ENCODE assay signal across 22 cellular contexts in the genomic region with DNA sequence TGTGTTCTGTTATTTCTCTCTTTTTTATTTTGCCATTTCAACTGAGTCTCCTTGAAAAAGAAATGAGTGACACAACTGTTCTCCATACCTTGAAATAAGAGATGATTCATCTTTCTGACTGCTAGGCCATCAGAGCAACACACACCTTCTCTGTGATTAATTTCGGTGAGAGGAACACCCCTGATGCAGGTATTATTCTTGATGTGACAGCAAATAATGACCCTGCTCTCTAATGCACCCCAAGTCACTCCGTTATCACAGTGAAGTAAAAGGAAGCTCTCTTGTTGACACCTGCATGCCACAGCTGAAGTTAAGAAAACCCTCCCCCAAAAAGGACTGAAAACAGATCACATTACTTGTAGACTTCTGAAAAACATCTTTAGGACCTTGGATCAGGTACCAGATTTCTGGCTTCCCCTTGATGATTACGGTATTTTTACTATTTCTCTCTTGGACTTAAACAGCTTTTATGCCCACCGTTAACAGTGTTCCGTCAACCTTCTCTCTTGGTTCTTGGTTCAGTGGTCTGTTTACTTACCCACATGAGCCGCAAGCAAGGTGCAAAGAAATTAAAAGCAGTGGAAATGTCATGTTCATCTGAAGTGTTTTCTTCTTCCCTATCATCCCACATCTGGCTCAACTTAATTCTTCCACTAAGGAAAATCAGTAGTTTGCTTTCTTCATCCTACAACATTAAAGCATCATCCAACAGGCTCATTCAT.
DNase-seq lines count a peak whose midpoint lies in the region; ATAC-seq, FAIRE-seq and TF ChIP-seq lines count a peak whose summit lies in the region.
"Had no signal": no experiment of that assay in that cellular context is flagged by ENCODE, and none has a peak within 500 bp of the region (broad histone marks: within the 10 kb centered on the region; RNA-seq: fewer than 3 reads in every experiment).

No MANE protein-coding gene starts in this region.

- H3K9me3 Mint-ChIP-seq in CD8-positive, alpha-beta T cell = no peaks in the 10 kb centered on the region
- H3K9me3 Mint-ChIP-seq in activated naive CD8-positive, alpha-beta T cell treated with anti-CD3 and anti-CD28 coated beads for 36 hours = no peaks in the 10 kb centered on the region
- H3K9me3 Mint-ChIP-seq: dendritic cell treated with granulocyte-macrophage colony-stimulating factor and Interleukin-4, amounts not matched to agents 40 ng/mL and 50 ng/mL, for 4 days; type B pancreatic cell had no signal

- H3K27me3 Mint-ChIP-seq in CD8-positive, alpha-beta T cell (ENCODE audit: low read depth) = no peaks in the 10 kb centered on the region
- no peaks in the 10 kb centered on the region for H3K27me3 Mint-ChIP-seq in activated naive CD8-positive, alpha-beta T cell treated with anti-CD3 and anti-CD28 coated beads for 36 hours
- H3K27me3 Mint-ChIP-seq: dendritic cell treated with granulocyte-macrophage colony-stimulating factor and Interleukin-4, amounts not matched to agents 40 ng/mL and 50 ng/mL, for 4 days; type B pancreatic cell had no signal

- peak overlapping the region; percentile 90 for H3K27ac Mint-ChIP-seq in CD8-positive, alpha-beta T cell
- H3K27ac Mint-ChIP-seq in activated naive CD8-positive, alpha-beta T cell treated with anti-CD3 and anti-CD28 coated beads for 36 hours = peak overlapping the region; percentile 85
- H3K27ac Mint-ChIP-seq: dendritic cell treated with granulocyte-macrophage colony-stimulating factor and Interleukin-4, amounts not matched to agents 40 ng/mL and 50 ng/mL, for 4 days; type B pancreatic cell had no signal

- H3K4me3 ChIP-seq in CD8-positive, alpha-beta T cell (ENCODE audit: low read depth, low read length) = no peak overlapping the region
- H3K4me3 ChIP-seq in mucosa of descending colon = no peak overlapping the region
- H3K4me3 ChIP-seq in lower leg skin (ENCODE audit: low read depth, poor library complexity, severe bottlenecking) = no peak overlapping the region
- H3K4me3 ChIP-seq: lower lobe of right lung, SJSA1 had no signal

- no peaks in the 10 kb centered on the region for H3K9me3 ChIP-seq in CD8-positive, alpha-beta T cell (ENCODE audit: low read length)
- H3K9me3 ChIP-seq in mucosa of descending colon = no peaks in the 10 kb centered on the region
- H3K9me3 ChIP-seq: BE2C, lower lobe of right lung, SJSA1 had no signal

- no peaks in the 10 kb centered on the region for H3K27me3 ChIP-seq in CD8-positive, alpha-beta T cell (ENCODE audit: insufficient read depth, low read length)
- H3K27me3 ChIP-seq: BE2C, SJSA1 had no signal

- peaks cover 79% of the 10 kb centered on the region for H3K4me1 Mint-ChIP-seq in CD8-positive, alpha-beta T cell (ENCODE audit: low read depth)
- H3K4me1 Mint-ChIP-seq in activated naive CD8-positive, alpha-beta T cell treated with anti-CD3 and anti-CD28 coated beads for 36 hours = peaks cover 80% of the 10 kb centered on the region

- POLR2A ChIA-PET in CD8-positive, alpha-beta T cell (lab: Charles Lee) = no interaction called here

- peak overlapping the region; percentile 66 for H3K4me3 Mint-ChIP-seq in CD8-positive, alpha-beta T cell
- peak overlapping the region; percentile 42 for H3K4me3 Mint-ChIP-seq in activated naive CD8-positive, alpha-beta T cell treated with anti-CD3 and anti-CD28 coated beads for 36 hours
- H3K4me3 Mint-ChIP-seq: dendritic cell treated with granulocyte-macrophage colony-stimulating factor and Interleukin-4, amounts not matched to agents 40 ng/mL and 50 ng/mL, for 4 days; type B pancreatic cell had no signal

- no peak overlapping the region for H3K27ac ChIP-seq in CD8-positive, alpha-beta T cell (ENCODE audit: low read depth, low read length)
- H3K27ac ChIP-seq: lower lobe of right lung, SJSA1 had no signal

- peak; percentile 43 for ATAC-seq in CD8-positive, alpha-beta T cell
- ATAC-seq in mucosa of descending colon = peak; percentile 41
- ATAC-seq: lower lobe of right lung, PC-3 had no signal

- no peak for DNase-seq in CD8-positive, alpha-beta T cell
- DNase-seq in GM18507 (ENCODE audit: extremely low spot score, insufficient read length, low read depth) = no peak
- DNase-seq in activated naive CD8-positive, alpha-beta T cell treated with anti-CD3 and anti-CD28 coated beads for 36 hours = no peak
- DNase-seq in mucosa of descending colon = no peak
- DNase-seq in islet precursor cell = no peak
- no peak for DNase-seq in NAMALWA (ENCODE audit: low spot score)
- DNase-seq in Ammon's horn (ENCODE audit: low spot score) = no peak
- DNase-seq in lower leg skin (ENCODE audit: low spot score in 2 of 2) = no peak
- DNase-seq: activated CD4-positive, alpha-beta T cell treated with anti-CD3 and anti-CD28 coated beads, Interleukin-2, amount 50 U/mL, for 1 hour; activated effector memory CD4-positive, alpha-beta T cell treated with anti-CD3 and anti-CD28 coated beads, Interleukin-2, amount 50 U/mL, for 16 hours; BE2C; DMS153; lower lobe of right lung; NCI-H1105 treated with DMSO at 0.1 percent for 48 hours; NCI-H2171; NCI-H748 treated with DMSO at 0.1 percent for 48 hours; PC-3; stimulated activated CD4-positive, alpha-beta T cell treated with anti-CD3 and anti-CD28 coated beads, Interleukin-12 subunit alpha, Interleukin-12 subunit beta, amount 100 ng/mL, for 4 hours; stimulated activated naive CD4-positive, alpha-beta T cell had no signal

- peaks cover 10% of the 10 kb centered on the region for H3K36me3 Mint-ChIP-seq in CD8-positive, alpha-beta T cell
- H3K36me3 Mint-ChIP-seq in activated naive CD8-positive, alpha-beta T cell treated with anti-CD3 and anti-CD28 coated beads for 36 hours = peaks cover 39% of the 10 kb centered on the region

- CTCF ChIA-PET in CD8-positive, alpha-beta T cell (lab: Charles Lee) = interaction anchor here (1.0 to 1.6 kb wide), 5 partner anchors 7 to 283 kb away, joined by 3 to 5 read pairs (median 4); no protein-coding TSS in a partner anchor

- no peaks in the 10 kb centered on the region for H3K36me3 ChIP-seq in CD8-positive, alpha-beta T cell (ENCODE audit: insufficient read depth, low read length)
- H3K36me3 ChIP-seq in mucosa of descending colon (ENCODE audit: low read depth) = no peaks in the 10 kb centered on the region
- H3K36me3 ChIP-seq: BE2C had no signal

- intact Hi-C loops in CD8-positive, alpha-beta T cell (cut with DNase I, micrococcal nuclease) = loop anchor here (2.0 to 10.0 kb wide), 4 partner anchors 17 to 1117 kb away; a partner anchor contains a TSS
- intact Hi-C loops in mucosa of descending colon (cut with DNase I, micrococcal nuclease) (no loop called here), lower leg skin (cut with DNase I; ENCODE audit: low total_unique reads) (loop anchor here (5.0 kb wide), 1 partner anchor 1421 kb away; no protein-coding TSS in a partner anchor)

- H3K4me1 ChIP-seq in CD8-positive, alpha-beta T cell (ENCODE audit: insufficient read depth, low read length) = peaks cover 63% of the 10 kb centered on the region
- H3K4me1 ChIP-seq in mucosa of descending colon (ENCODE audit: low read depth) = no peaks in the 10 kb centered on the region
- H3K4me1 ChIP-seq: BE2C, SJSA1 had no signal

- FAIRE-seq in GM18507 (lab: Jason Lieb, UNC) = peak; percentile 80

- WGBS in lower leg skin, 2 donors = 82 to 89% methylated on average over 6 of the region's 6 CpGs

- TF ChIP-seq POLR2A in lower leg skin (IDR thresholded peaks at IDR 0.05) = no peak

- TF ChIP-seq CTCF in CD8-positive, alpha-beta T cell (IDR thresholded peaks at IDR 0.05) = no peak
- TF ChIP-seq CTCF in mucosa of descending colon (IDR thresholded peaks at IDR 0.05) = no peak
- TF ChIP-seq CTCF in lower leg skin (IDR thresholded peaks at IDR 0.05) = no peak

Comparison
In these comparisons a context has a peak if more than half of its experiments do, and no peak if none do; other contexts are left out.
1. intact Hi-C loops: an anchor here in CD8-positive, alpha-beta T cell (2.0 to 10.0 kb wide) and lower leg skin (5.0 kb wide); none called in mucosa of descending colon.